In genomic region chr4:16752150-16752549, GRCh38 we compare ENCODE assay signal across 1 cellular context.
TF ChIP-seq lines count a peak whose summit lies in the region.

No MANE protein-coding gene starts in this region.

TF ChIP-seq in IMR-90, 13 proteins besides CTCF, POLR2A, EP300 and RAD21:
- no peak for TF ChIP-seq CHD1 (IDR thresholded peaks at IDR 0.05; ENCODE audit: low read depth, low read length)
- TF ChIP-seq ELK1 (IDR thresholded peaks at IDR 0.05; ENCODE audit: borderline replicate concordance, low read depth, low read length), result no peak
- TF ChIP-seq SMC3 (IDR thresholded peaks at IDR 0.05; ENCODE audit: low read depth, low read length), result peak; percentile 51
- no peak for TF ChIP-seq FOS (IDR thresholded peaks at IDR 0.05; ENCODE audit: low read depth, low read length)
- no peak for TF ChIP-seq RCOR1 (IDR thresholded peaks at IDR 0.05; ENCODE audit: insufficient replicate concordance, low read length)
